29 cellular contexts compared by ENCODE assay signal in genomic region chr1:15211424-15211823, GRCh38. TPM values are rescaled to one million over a fixed set of nuclear protein-coding genes. Genes with fewer than 3 reads are reported as not detected.
"Had no signal": no experiment of that assay in that cellular context is flagged by ENCODE, and none has a peak within 500 bp of the region (broad histone marks: within the 10 kb centered on the region; RNA-seq: fewer than 3 reads in every experiment).

No MANE protein-coding gene starts in this region.

- H3K9me3 ChIP-seq: adrenal gland, MG63, Peyer's patch, SJSA1, SK-N-SH had no signal

- H3K4me1 ChIP-seq: SJSA1 had no signal

- H3K36me3 ChIP-seq: adrenal gland, MG63 had no signal

- ATAC-seq: activated CD8-positive, alpha-beta T cell treated with anti-CD3 and anti-CD28 coated beads for 36 hours; activated naive CD4-positive, alpha-beta T cell treated with anti-CD3 and anti-CD28 coated beads, Interleukin-2, amount 50 U/mL, for 72 hours; PC-3 had no signal

- DNase-seq: activated CD4-positive, alpha-beta T cell treated with anti-CD3 and anti-CD28 coated beads, Interleukin-2, amount 10 ng/mL, durations not matched to agents 24 days and 14 days; activated CD4-positive, alpha-beta T cell treated with anti-CD3 and anti-CD28 coated beads, Interleukin-2, amount 50 U/mL, for 4 hours; activated CD8-positive, alpha-beta T cell treated with anti-CD3 and anti-CD28 coated beads for 36 hours; activated gamma-delta T cell; activated naive CD4-positive, alpha-beta T cell treated with Interleukin-2 at 50 U/mL for 16 hours; activated T-cell treated with anti-CD3 and anti-CD28 coated beads, Interleukin-2, amount 50 U/mL, for 1 hour; caudate nucleus; Kasumi-1; KG1; MG63; NCI-H1048; NCI-H1105 treated with DMSO at 0.1 percent for 48 hours; NCI-H1436; NCI-H1694 treated with DMSO at 0.1 percent for 48 hours; NCI-H2029; NCI-H345; NCI-H524 treated with DMSO at 0.1 percent for 48 hours; PC-3; Peyer's patch; RPMI8226; SHP77 treated with DMSO at 0.1 percent for 48 hours; SK-N-SH had no signal

- H3K4me3 ChIP-seq: adrenal gland, MG63, Peyer's patch, SJSA1 had no signal

- FAIRE-seq: bronchial epithelial cell, TTC549 had no signal

- H3K9ac ChIP-seq: SK-N-SH had no signal

- H3K27me3 ChIP-seq: adrenal gland, MG63, Peyer's patch, SJSA1 had no signal

- H3K4me2 ChIP-seq: SK-N-SH had no signal

- H3K27ac ChIP-seq: Peyer's patch, SJSA1 had no signal

RNA-seq across cellular contexts. Expression of gene FHAD1, which starts 35.6 kb away (rescaled TPM):
- total RNA-seq: activated CD4-positive, alpha-beta T cell treated with anti-CD3 and anti-CD28 coated beads, Interleukin-2, amount 10 ng/mL, durations not matched to agents 24 days and 14 days; activated T-helper 2 cell treated with anti-CD3 and anti-CD28 coated beads, Interferon-gamma antibody, Interleukin-2, Interleukin-4, amounts not matched to agents 10 μg/mL and 5 μg/mL and 100 μg/mL, durations not matched to agents 14 hours and 24 hours and 36 hours; bronchial epithelial cell had no signal

RNA-seq across cellular contexts. Expression of gene TMEM51, which starts 57.9 kb away (rescaled TPM):
- total RNA-seq: activated CD8-positive, alpha-beta memory T cell treated with anti-CD3 and anti-CD28 coated beads for 36 hours; activated CD8-positive, alpha-beta T cell treated with anti-CD3 and anti-CD28 coated beads for 36 hours had no signal
